8 cellular contexts compared by ENCODE assay signal in genomic region chr18:76875390-76876330, GRCh38. TPM values are rescaled to one million over a fixed set of nuclear protein-coding genes. Genes with fewer than 3 reads are reported as not detected.
DNase-seq lines count a peak whose midpoint lies in the region; ATAC-seq, FAIRE-seq and TF ChIP-seq lines count a peak whose summit lies in the region.

No MANE protein-coding gene starts in this region.

- H3K9me3 Mint-ChIP-seq in naive thymus-derived CD8-positive, alpha-beta T cell, result no peaks in the 10 kb centered on the region

- H3K27me3 Mint-ChIP-seq in naive thymus-derived CD8-positive, alpha-beta T cell, result no peaks in the 10 kb centered on the region

- no peak overlapping the region for H2AFZ ChIP-seq in endothelial cell of umbilical vein (ENCODE audit: low read depth, low read length)

- peak; percentile 78 for FAIRE-seq in endothelial cell of umbilical vein (lab: Jason Lieb, UNC)

- no peaks in the 10 kb centered on the region for H3K4me1 ChIP-seq in endothelial cell of umbilical vein (ENCODE audit: control insufficient read depth, extremely low read depth, insufficient read depth, low read length)

- dilution Hi-C loops in endothelial cell of umbilical vein (cut with MboI; ENCODE audit: extremely low pct_ligation_motif_present, low sequenced_read_pairs), result no loop called here

- no peak overlapping the region for H3K9ac ChIP-seq in endothelial cell of umbilical vein (replicated peaks; ENCODE audit: extremely low read depth, insufficient read depth, low read length)

- no peak overlapping the region for H3K4me2 ChIP-seq in endothelial cell of umbilical vein (ENCODE audit: insufficient read depth, low read length)

- H3K36me3 ChIP-seq in endothelial cell of umbilical vein (ENCODE audit: control insufficient read depth in 2 of 2, extremely low read depth in 1 of 2, insufficient read depth in 2 of 2, low read length in 2 of 2), result peaks cover 12 to 13% of the 10 kb centered on the region in 2 experiments

- peak overlapping the region in 3 of 10 donors; percentile 37 to 80 (median 41) for H3K27ac Mint-ChIP-seq in naive thymus-derived CD8-positive, alpha-beta T cell

- no peak overlapping the region for H3K4me3 ChIP-seq in endothelial cell of umbilical vein (replicated peaks in 1 of 3; ENCODE audit: insufficient read depth in 1 of 3, low read depth in 1 of 3, low read length in 3 of 3)

- DNase-seq in COLO829 (ENCODE audit: low spot score) (peak; percentile 24), M059J (ENCODE audit: low read depth) (peak; percentile 14), T follicular helper cell (ENCODE audit: low read depth) (peak; percentile 3), endothelial cell of umbilical vein (ENCODE audit: low read depth, low spot score) (peak; percentile 52), middle frontal gyrus (ENCODE audit: extremely low spot score, low spot score) (no peak)
- DNase-seq in naive thymus-derived CD8-positive, alpha-beta T cell, result peak in 7 of 10 donors; percentile 8 to 38 (median 19)

- H4K20me1 ChIP-seq in endothelial cell of umbilical vein (replicated peaks; ENCODE audit: control insufficient read depth, extremely low read depth, insufficient read depth, low read length), result no peaks in the 10 kb centered on the region

- intact Hi-C loops in endothelial cell of umbilical vein (cut with micrococcal nuclease), result loop anchor here (1.0 to 5.0 kb wide), 3 partner anchors 53 to 108 kb away; partner anchors contain the start of gene ZNF236

- POLR2A ChIA-PET in endothelial cell of umbilical vein (lab: Charles Lee), result no interaction called here
- POLR2A ChIA-PET in naive thymus-derived CD8-positive, alpha-beta T cell (lab: Charles Lee), result no interaction called here

- H3K79me2 ChIP-seq in endothelial cell of umbilical vein (ENCODE audit: control insufficient read depth, insufficient read depth, low read length), result no peaks in the 10 kb centered on the region

- peak; percentile 66 for ATAC-seq in GM19328 (IDR thresholded peaks at IDR 0.05; ENCODE audit: unreplicated experiment)
- ATAC-seq in naive thymus-derived CD8-positive, alpha-beta T cell, result no peak
- ATAC-seq in HG03457 (IDR thresholded peaks at IDR 0.05; ENCODE audit: unreplicated experiment), result no peak

- H3K4me3 Mint-ChIP-seq in naive thymus-derived CD8-positive, alpha-beta T cell, result no peak overlapping the region

- H3K36me3 Mint-ChIP-seq in naive thymus-derived CD8-positive, alpha-beta T cell, result peaks cover 0 to 76% (median 15%) of the 10 kb centered on the region in 3 donors

- TF ChIP-seq CTCF in endothelial cell of umbilical vein (IDR thresholded peaks at IDR 0.05; ENCODE audit: extremely low read depth in 1 of 2, insufficient read depth in 1 of 2, low read depth in 1 of 2, low read length in 2 of 2), result peak; percentile 63

- CTCF ChIA-PET in endothelial cell of umbilical vein (lab: Charles Lee), result interaction anchor here (1.2 to 2.4 kb wide), 5 partner anchors 48 to 336 kb away, joined by 4 to 19 read pairs (median 5); no protein-coding TSS in a partner anchor

- no peaks in the 10 kb centered on the region for H3K9me3 ChIP-seq in endothelial cell of umbilical vein (replicated peaks; ENCODE audit: control insufficient read depth, insufficient read depth, low read length)

- no peaks in the 10 kb centered on the region for H3K9me1 ChIP-seq in endothelial cell of umbilical vein (replicated peaks; ENCODE audit: control insufficient read depth, extremely low read depth, insufficient read depth, low read length)

- no peak for TF ChIP-seq POLR2A in endothelial cell of umbilical vein (IDR thresholded peaks at IDR 0.05; ENCODE audit: low read depth, low read length)

- no peaks in the 10 kb centered on the region for H3K27me3 ChIP-seq in endothelial cell of umbilical vein (ENCODE audit: control insufficient read depth in 2 of 2, insufficient read depth in 2 of 2, low read length in 2 of 2)

- H3K4me1 Mint-ChIP-seq in naive thymus-derived CD8-positive, alpha-beta T cell, result peaks cover 0 to 13% (median 8%) of the 10 kb centered on the region in 4 donors

- BruUV-seq in endothelial cell of umbilical vein (replicated peaks; lab: Mats Ljungman, UMichigan), result no TSS peak

- H3K27ac ChIP-seq in endothelial cell of umbilical vein (ENCODE audit: insufficient read depth, low read depth, low read length), result no peak overlapping the region

TF ChIP-seq in endothelial cell of umbilical vein, 7 proteins besides CTCF, POLR2A, EP300 and RAD21:
- no peak for TF ChIP-seq EZH2 (IDR thresholded peaks at IDR 0.05; ENCODE audit: borderline replicate concordance, low read depth, low read length, severe bottlenecking)
- TF ChIP-seq GATA2 (IDR thresholded peaks at IDR 0.05; ENCODE audit: insufficient read depth, insufficient read length, low read depth, low read length), result no peak
- TF ChIP-seq MYC (IDR thresholded peaks at IDR 0.05; ENCODE audit: low read depth, low read length), result no peak

RNA-seq across cellular contexts. Expression of gene ZNF236, which starts 53.3 kb away (rescaled TPM):
- total RNA-seq in M059J (2014; rRNA removed; shearing (Covaris generic)), result 3.6 and 6.1 TPM in 2 replicates
- 13.6 and 14.7 TPM in 2 replicates for total RNA-seq in endothelial cell of umbilical vein
- 4.5 TPM in 2 replicates for polyA plus RNA-seq in endothelial cell of umbilical vein
- polyA plus RNA-seq in endothelial cell of umbilical vein (2011; cell fraction: cytosol; rRNA removed), result 3.3 and 3.5 TPM in 2 replicates
- polyA plus RNA-seq in endothelial cell of umbilical vein (2011; cell fraction: nucleus; rRNA removed), result 20.6 and 21.0 TPM in 2 replicates
- polyA plus RNA-seq in endothelial cell of umbilical vein (2012), result 3.5 and 4.1 TPM in 2 replicates
- polyA minus RNA-seq in endothelial cell of umbilical vein, result 27.6 and 33.8 TPM in 2 replicates
- 19.8 TPM for polyA minus RNA-seq in endothelial cell of umbilical vein (2011; cell fraction: cytosol; rRNA and poly(A)+ RNA removed)
- polyA minus RNA-seq in endothelial cell of umbilical vein (2011; cell fraction: nucleus; rRNA and poly(A)+ RNA removed), result 75.0 and 107 TPM in 2 replicates
- total RNA-seq in naive thymus-derived CD8-positive, alpha-beta T cell, result 10 to 100 TPM; 24.3 to 25.6 TPM
- polyA plus RNA-seq in naive thymus-derived CD8-positive, alpha-beta T cell, result 1 to 10 TPM; 4.6 to 8.4 (median 5.7) TPM
